In the genomic region with DNA sequence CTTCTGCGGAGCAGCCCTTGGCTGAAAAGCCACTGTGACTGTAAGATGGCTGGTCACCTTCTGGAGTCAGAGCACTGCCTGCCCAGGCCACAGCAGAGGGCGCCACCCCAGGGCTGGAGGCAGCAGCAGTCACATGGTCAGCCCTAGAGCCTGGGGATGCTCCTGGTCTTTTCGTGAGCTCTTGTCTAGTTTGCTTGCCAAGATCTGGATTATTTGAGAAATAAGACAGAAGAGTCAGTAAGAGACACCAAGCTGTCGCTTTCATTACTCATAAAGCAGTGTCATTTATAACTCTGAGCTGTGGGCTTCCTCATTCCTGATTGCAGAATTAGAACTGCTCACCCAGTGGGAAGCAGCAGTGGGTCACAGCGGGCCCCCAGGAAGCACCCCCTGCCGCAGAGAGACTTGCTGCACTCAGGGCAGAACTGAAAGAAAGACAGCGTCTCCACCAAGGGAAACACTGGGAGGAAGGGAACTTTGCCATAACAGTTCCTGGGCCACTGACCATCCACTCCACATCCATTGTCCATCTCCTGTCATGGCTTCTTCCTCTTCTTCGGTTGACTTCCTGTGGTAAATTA, we compare ENCODE assay signal across 9 cellular contexts. TPM values are rescaled to one million over a fixed set of nuclear protein-coding genes. Genes with fewer than 3 reads are reported as not detected.
DNase-seq lines count a peak whose midpoint lies in the region; ATAC-seq, FAIRE-seq and TF ChIP-seq lines count a peak whose summit lies in the region.
"Had no signal": no experiment of that assay in that cellular context is flagged by ENCODE, and none has a peak within 500 bp of the region (broad histone marks: within the 10 kb centered on the region; RNA-seq: fewer than 3 reads in every experiment).

No MANE protein-coding gene starts in this region.

- ATAC-seq in naive B cell (ENCODE audit: low read depth in 2 of 2) (peak; percentile 54 to 63), GM19395 (IDR thresholded peaks at IDR 0.05; ENCODE audit: unreplicated experiment) (no peak), HG03565 (IDR thresholded peaks at IDR 0.05; ENCODE audit: unreplicated experiment) (no peak)

- peak overlapping the region; percentile 77 to 95 (median 88) for H3K27ac Mint-ChIP-seq in naive B cell

- H3K4me3 Mint-ChIP-seq in naive B cell = peak overlapping the region in 7 of 8 donors; percentile 15 to 83 (median 59)

- peaks cover 4 to 6% of the 10 kb centered on the region in 2 donors for H3K36me3 Mint-ChIP-seq in naive B cell

- no peaks in the 10 kb centered on the region for H3K27me3 Mint-ChIP-seq in naive B cell

- peak overlapping the region; percentile 81 for H3K27ac ChIP-seq in VCaP
- H3K27ac ChIP-seq: SJSA1 had no signal

- H3K9me3 Mint-ChIP-seq in naive B cell = no peaks in the 10 kb centered on the region

- DNase-seq in CMK (ENCODE audit: low read depth) (peak; percentile 2), HTR-8/SVneo (ENCODE audit: insufficient read length, low spot score) (peak; percentile 29), epithelial cell of esophagus (ENCODE audit: low read depth) (no peak), naive B cell (no peak), NCI-H2227 treated with DMSO at 0.1 percent for 48 hours (lab: John Stamatoyannopoulos, UW) (no peak)

- no peak overlapping the region for H3K4me3 ChIP-seq in epithelial cell of esophagus (ENCODE audit: low read length)
- H3K4me3 ChIP-seq: SJSA1 had no signal

- H3K4me1 Mint-ChIP-seq in naive B cell = peaks cover 41 to 63% (median 61%) of the 10 kb centered on the region in 3 donors

- FAIRE-seq in HTR-8/SVneo (lab: Jason Lieb, UNC) = no peak

- TF ChIP-seq CTCF in VCaP (conservative IDR thresholded peaks at IDR 0.05) = peak; percentile 54
- TF ChIP-seq CTCF in epithelial cell of esophagus (IDR thresholded peaks at IDR 0.05; ENCODE audit: insufficient read depth, low read depth, low read length, missing control alignments) = peak; percentile 27

RNA-seq across cellular contexts. Expression of gene PPP6R2, which starts 56.7 kb away (rescaled TPM):
- polyA plus RNA-seq in naive B cell (ENCODE audit: low read depth in 6 of 6) = 10 to 100 TPM; 11.9 to 28.1 (median 16.2) TPM

Comparison
In these comparisons a context has a peak if more than half of its experiments do, and no peak if none do; other contexts are left out.
1. DNase-seq: peak in CMK (single experiment) and HTR-8/SVneo (single experiment); none in epithelial cell of esophagus (single experiment), naive B cell (single experiment) and NCI-H2227 treated with DMSO at 0.1 percent for 48 hours (single experiment).
2. ATAC-seq: peak in naive B cell (2 of 2); none in GM19395 (single experiment) and HG03565 (single experiment).